8 cellular contexts compared by ENCODE assay signal in genomic region chr1:150235852-150236613, GRCh38. TPM values are rescaled to one million over a fixed set of nuclear protein-coding genes. Genes with fewer than 3 reads are reported as not detected.
DNase-seq lines count a peak whose midpoint lies in the region; ATAC-seq and TF ChIP-seq lines count a peak whose summit lies in the region.

Gene ANP32E, minus strand, starts transcription at chr1:150236112. Its CDS starts 326 bp downstream, at chr1:150235786.

- peaks cover 17% of the 10 kb centered on the region for H3K4me1 Mint-ChIP-seq in T-helper 1 cell treated with Interleukin-12 subunit alpha and Interleukin-12 subunit beta and Interleukin-4 antibody, amounts not matched to agents 30 μg/mL and 1 μg/mL, for 36 hours (ENCODE audit: low read depth)

- TF ChIP-seq CTCF in upper lobe of right lung (IDR thresholded peaks at IDR 0.05): peak; percentile 6

- H3K27me3 Mint-ChIP-seq in T-helper 1 cell treated with Interleukin-12 subunit alpha and Interleukin-12 subunit beta and Interleukin-4 antibody, amounts not matched to agents 30 μg/mL and 1 μg/mL, for 36 hours (ENCODE audit: low read depth): no peaks in the 10 kb centered on the region

- peak within 1 kb of the TSS; percentile 95 for H3K27ac Mint-ChIP-seq in T-helper 1 cell treated with Interleukin-12 subunit alpha and Interleukin-12 subunit beta and Interleukin-4 antibody, amounts not matched to agents 30 μg/mL and 1 μg/mL, for 36 hours

- no peaks in the 10 kb centered on the region for H3K27me3 ChIP-seq in upper lobe of right lung

- intact Hi-C loops in left cardiac atrium (cut with DNase I): no loop called here
- intact Hi-C loops in posterior vena cava (cut with DNase I): no loop called here
- intact Hi-C loops in upper lobe of right lung (cut with DNase I): no loop called here

- peak within 1 kb of the TSS; percentile 84 for H3K4me3 ChIP-seq in upper lobe of right lung

- H3K4me3 Mint-ChIP-seq in T-helper 1 cell treated with Interleukin-12 subunit alpha and Interleukin-12 subunit beta and Interleukin-4 antibody, amounts not matched to agents 30 μg/mL and 1 μg/mL, for 36 hours: no peak within 1 kb of the TSS

- peaks cover 4% of the 10 kb centered on the region for H3K36me3 Mint-ChIP-seq in T-helper 1 cell treated with Interleukin-12 subunit alpha and Interleukin-12 subunit beta and Interleukin-4 antibody, amounts not matched to agents 30 μg/mL and 1 μg/mL, for 36 hours (ENCODE audit: low read depth)

- ATAC-seq in HG02885 (IDR thresholded peaks at IDR 0.05; ENCODE audit: poor library complexity, unreplicated experiment) (peak; percentile 90), left cardiac atrium (peak; percentile 97), upper lobe of right lung (peak; percentile 95)

- H3K36me3 ChIP-seq in upper lobe of right lung: peaks cover 4% of the 10 kb centered on the region

- H3K9me3 Mint-ChIP-seq in T-helper 1 cell treated with Interleukin-12 subunit alpha and Interleukin-12 subunit beta and Interleukin-4 antibody, amounts not matched to agents 30 μg/mL and 1 μg/mL, for 36 hours: no peaks in the 10 kb centered on the region

- TF ChIP-seq POLR2A in GM15510 (IDR thresholded peaks at IDR 0.05; ENCODE audit: borderline replicate concordance, extremely low read depth, insufficient read length): peak; percentile 95

- H3K27ac ChIP-seq in upper lobe of right lung: peak within 1 kb of the TSS; percentile 97

- DNase-seq in NCI-H1694 (lab: John Stamatoyannopoulos, UW): peak; percentile 99
- peak; percentile 98 for DNase-seq in amniotic stem cell (lab: John Stamatoyannopoulos, UW)
- DNase-seq in left cardiac atrium: peak; percentile 95
- peak; percentile 98 for DNase-seq in posterior vena cava (ENCODE audit: low spot score)
- peak; percentile 95 for DNase-seq in upper lobe of right lung

- no peaks in the 10 kb centered on the region for H3K9me3 ChIP-seq in upper lobe of right lung

- peaks cover 18% of the 10 kb centered on the region for H3K4me1 ChIP-seq in upper lobe of right lung

RNA-seq across cellular contexts. Expression of gene ANP32E, which starts in this region (rescaled TPM):
- total RNA-seq in left cardiac atrium: 10 to 100 TPM; 25.5 to 38.1 TPM
- total RNA-seq in posterior vena cava: 10 to 100 TPM; 28.0 to 36.6 TPM
- total RNA-seq in upper lobe of right lung: 29.6 TPM

Comparison
In these comparisons a context has a peak if more than half of its experiments do, and no peak if none do; other contexts are left out.
1. Peak in every context shown above with its lines: DNase-seq, ATAC-seq, H3K4me3 ChIP-seq and H3K27ac ChIP-seq.